8 cellular contexts compared by ENCODE assay signal in genomic region chr2:65129276-65129612, GRCh38. TPM values are rescaled to one million over a fixed set of nuclear protein-coding genes. Genes with fewer than 3 reads are reported as not detected.
A peak's percentile ranks its signal among the peaks of the same experiment; 100 is the strongest.
DNase-seq lines count a peak whose midpoint lies in the region; ATAC-seq and TF ChIP-seq lines count a peak whose summit lies in the region.

No MANE protein-coding gene starts in this region.

- H3K27me3 ChIP-seq in MG63 (no peaks in the 10 kb centered on the region), body of pancreas (no peaks in the 10 kb centered on the region), mesenchymal stem cell (ENCODE audit: control insufficient read depth in 1 of 2, insufficient read depth in 1 of 2, low read length in 2 of 2) (no peaks in the 10 kb centered on the region)

- no peak overlapping the region for H2BK5ac ChIP-seq in mesenchymal stem cell (ENCODE audit: low read depth, low read length, poor library complexity, severe bottlenecking)

- intact Hi-C loops in CD14-positive monocyte (cut with micrococcal nuclease): loop anchor here (2.0 to 5.0 kb wide), 2 partner anchors 62 to 64 kb away; no protein-coding TSS in a partner anchor
- intact Hi-C loops in body of pancreas (cut with DNase I): loop anchor here (10.0 kb wide), 1 partner anchor 54 kb away; no protein-coding TSS in a partner anchor

- H2BK12ac ChIP-seq in mesenchymal stem cell (ENCODE audit: low read length in 2 of 2): peak overlapping the region in 1 of 2 experiments; percentile 21

- peak overlapping the region; percentile 97 to 100 (median 100) for H3K27ac Mint-ChIP-seq in CD14-positive monocyte
- peak overlapping the region; percentile 100 for H3K27ac Mint-ChIP-seq in type B pancreatic cell

- H3K4me1 Mint-ChIP-seq in CD14-positive monocyte (peaks cover 42% of the 10 kb centered on the region), type B pancreatic cell (ENCODE audit: unreplicated experiment) (peaks cover 24% of the 10 kb centered on the region)

- H2AK5ac ChIP-seq in mesenchymal stem cell (ENCODE audit: low read length, severe bottlenecking): no peak overlapping the region

- H2AFZ ChIP-seq in mesenchymal stem cell (ENCODE audit: low read depth, low read length): no peak overlapping the region

- H3K36me3 ChIP-seq in MG63: peaks cover 11% of the 10 kb centered on the region; the same call in 1 of the 2 replicates
- no peaks in the 10 kb centered on the region for H3K36me3 ChIP-seq in body of pancreas (replicated peaks in 1 of 2; ENCODE audit: insufficient read depth in 1 of 2, low read depth in 2 of 2)
- no peaks in the 10 kb centered on the region for H3K36me3 ChIP-seq in mesenchymal stem cell (ENCODE audit: control insufficient read depth in 1 of 2, insufficient read depth in 2 of 2, low read depth in 1 of 2, low read length in 2 of 2)

- H3K9ac ChIP-seq in mesenchymal stem cell (ENCODE audit: low read length): peak overlapping the region; percentile 100

- H3K18ac ChIP-seq in mesenchymal stem cell (ENCODE audit: low read depth in 1 of 2, low read length in 2 of 2): peak overlapping the region; percentile 100

- no peak for TF ChIP-seq CTCF in CD14-positive monocyte (IDR thresholded peaks at IDR 0.05)
- TF ChIP-seq CTCF in body of pancreas (IDR thresholded peaks at IDR 0.05): no peak
- TF ChIP-seq CTCF in type B pancreatic cell (conservative IDR thresholded peaks at IDR 0.05): no peak

- TF ChIP-seq POLR2A in body of pancreas (IDR thresholded peaks at IDR 0.05): no peak

- peak overlapping the region; percentile 100 for H4K91ac ChIP-seq in mesenchymal stem cell (ENCODE audit: low read length)

- H3K9me3 Mint-ChIP-seq in CD14-positive monocyte (peaks cover 0 to 3% (median 0%) of the 10 kb centered on the region in 7 donors), type B pancreatic cell (no peaks in the 10 kb centered on the region)

- H3K4ac ChIP-seq in mesenchymal stem cell (ENCODE audit: low read depth in 1 of 2, low read length in 2 of 2): peak overlapping the region in 1 of 2 experiments; percentile 100

- H3K4me1 ChIP-seq in body of pancreas (peaks cover 48% of the 10 kb centered on the region), mesenchymal stem cell (ENCODE audit: control insufficient read depth, insufficient read depth, low read depth, low read length) (peaks cover 14% of the 10 kb centered on the region)

- H2BK15ac ChIP-seq in mesenchymal stem cell (ENCODE audit: low read depth, poor library complexity, severe bottlenecking): no peak overlapping the region

- no peak overlapping the region for H3K23ac ChIP-seq in mesenchymal stem cell (ENCODE audit: low read length in 2 of 2)

- H3K4me3 ChIP-seq in MG63: peak overlapping the region; percentile 98
- H3K4me3 ChIP-seq in body of pancreas: peak overlapping the region; percentile 54 to 74
- H3K4me3 ChIP-seq in mesenchymal stem cell (ENCODE audit: insufficient read depth in 1 of 2, low read depth in 1 of 2, low read length in 2 of 2): peak overlapping the region; percentile 94 to 98

- no peak for ATAC-seq in body of pancreas
- no peak for ATAC-seq in HG02870 (IDR thresholded peaks at IDR 0.05; ENCODE audit: unreplicated experiment)

- H2BK120ac ChIP-seq in mesenchymal stem cell (ENCODE audit: low read depth, low read length): peak overlapping the region; percentile 96

- H3K36me3 Mint-ChIP-seq in CD14-positive monocyte (peaks cover 0 to 8% of the 10 kb centered on the region in 2 donors), type B pancreatic cell (peaks cover 4% of the 10 kb centered on the region)

- 1 to 2% methylated on average over 6 to 9 of the region's 9 CpGs for WGBS in body of pancreas, 2 donors
- WGBS in mesenchymal stem cell: 0% methylated on average over 9 of the region's 9 CpGs

- H3K27ac ChIP-seq in body of pancreas: peak overlapping the region; percentile 99 to 100 (median 100)
- H3K27ac ChIP-seq in mesenchymal stem cell (ENCODE audit: low read length, poor library complexity, severe bottlenecking): peak overlapping the region; percentile 0

- DNase-seq in CD14-positive monocyte (ENCODE audit: low spot score) (no peak), MG63 (no peak), body of pancreas (no peak), mesenchymal stem cell (no peak), type B pancreatic cell (ENCODE audit: extremely low spot score, unreplicated experiment) (no peak), NCI-H1436 (lab: John Stamatoyannopoulos, UW) (no peak), NCI-H2196 treated with DMSO at 0.1 percent for 48 hours (lab: John Stamatoyannopoulos, UW; ENCODE audit: unreplicated experiment) (no peak)

- H3K4me3 Mint-ChIP-seq in CD14-positive monocyte (peak overlapping the region; percentile 96 to 99), type B pancreatic cell (peak overlapping the region; percentile 100)

- peaks cover 0 to 7% (median 0%) of the 10 kb centered on the region in 3 donors for H3K27me3 Mint-ChIP-seq in CD14-positive monocyte (ENCODE audit: low read depth in 3 of 3)
- H3K27me3 Mint-ChIP-seq in type B pancreatic cell: no peaks in the 10 kb centered on the region

- peak overlapping the region; percentile 98 for H4K8ac ChIP-seq in mesenchymal stem cell (ENCODE audit: low read length)

- no peaks in the 10 kb centered on the region for H3K9me3 ChIP-seq in MG63
- no peaks in the 10 kb centered on the region for H3K9me3 ChIP-seq in body of pancreas
- no peaks in the 10 kb centered on the region for H3K9me3 ChIP-seq in mesenchymal stem cell (ENCODE audit: control insufficient read depth, low read length)

- peak overlapping the region in 1 of 2 experiments; percentile 91 for H3K14ac ChIP-seq in mesenchymal stem cell (ENCODE audit: low read length in 2 of 2)

- peaks cover 3% of the 10 kb centered on the region for H3K79me1 ChIP-seq in mesenchymal stem cell (replicated peaks; ENCODE audit: low read length, poor library complexity, severe bottlenecking)

- H3K4me2 ChIP-seq in mesenchymal stem cell (ENCODE audit: low read length, poor library complexity, severe bottlenecking): peak overlapping the region; percentile 6

RNA-seq across cellular contexts. Expression of gene RAB1A, which starts 0.7 kb away (rescaled TPM):
- 100 to 1,000 TPM; 110 to 124 TPM for polyA plus RNA-seq in CD14-positive monocyte
- total RNA-seq in MG63 (2014; rRNA removed; shearing (Covaris generic); ENCODE audit: low replicate concordance): 62.5 and 85.1 TPM in 2 replicates
- 10 to 100 TPM; 43.2 to 53.7 TPM for total RNA-seq in body of pancreas
- polyA plus RNA-seq in mesenchymal stem cell (2013, experiment 1 of 2): 263 TPM
- 275 TPM for polyA plus RNA-seq in mesenchymal stem cell (2013, experiment 2 of 2)
- total RNA-seq in type B pancreatic cell (ENCODE audit: low replicate concordance): 128 and 201 TPM in 2 replicates
